5 cellular contexts compared by ENCODE assay signal in the genomic region with DNA sequence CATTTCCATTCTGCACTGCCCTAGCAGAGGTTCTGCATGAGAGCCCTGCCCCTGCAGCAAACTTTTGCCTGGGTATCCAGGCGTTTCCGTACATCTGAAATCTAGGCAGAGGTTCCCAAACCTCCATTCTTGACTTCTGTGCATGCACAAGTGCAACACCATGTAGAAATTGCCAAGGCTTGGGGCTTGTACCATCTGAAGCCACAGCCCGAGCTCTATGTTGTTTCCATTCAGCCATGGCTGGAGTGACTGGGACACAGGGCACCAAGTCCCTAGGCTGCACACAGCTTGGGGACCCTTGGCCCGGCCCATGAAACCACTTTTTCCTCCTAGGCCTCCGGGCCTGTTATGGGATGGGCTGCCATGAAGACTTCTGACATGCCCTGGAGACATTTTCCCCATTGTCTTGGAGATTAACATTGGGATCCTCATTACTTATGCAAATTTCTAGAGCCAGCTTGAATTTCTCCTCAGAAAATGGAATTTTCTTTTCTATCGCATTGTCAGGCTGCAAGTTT. TPM values are rescaled to one million over a fixed set of nuclear protein-coding genes. Genes with fewer than 3 reads are reported as not detected.
A peak's percentile ranks its signal among the peaks of the same experiment; 100 is the strongest.
DNase-seq lines count a peak whose midpoint lies in the region; ATAC-seq, FAIRE-seq and TF ChIP-seq lines count a peak whose summit lies in the region.
"Not testable (repeated sequence)": the region's sequence is repeated elsewhere in the genome, so short reads cannot be mapped to it uniquely, and the experiment has no call there.

No MANE protein-coding gene starts in this region.

- H3K4me1 ChIP-seq in A549; K562 (replicated peaks in 1 of 2; ENCODE audit: control insufficient read depth in 2 of 2, insufficient read depth in 2 of 2, low read length in 2 of 2); esophagus muscularis mucosa: not testable (repeated sequence)
- peaks cover 10% of the 10 kb centered on the region for H3K4me1 ChIP-seq in osteoblast (ENCODE audit: insufficient read depth, low read length)

- H3K36me3 ChIP-seq in K562 (ENCODE audit: control insufficient read depth, insufficient read depth, low read length) = peaks cover 12% of the 10 kb centered on the region; the same call in 1 of the 3 replicates
- H3K36me3 ChIP-seq in esophagus muscularis mucosa; osteoblast (ENCODE audit: insufficient read depth, low read length): not testable (repeated sequence)

- 89% methylated on average over 6 of the region's 6 CpGs for WGBS in A549 (ENCODE audit: missing lambda C conversion rate)
- 72% methylated on average over 6 of the region's 6 CpGs for WGBS in K562 (ENCODE audit: insufficient coverage, low coverage, missing lambda C conversion rate)
- 93% methylated on average over 6 of the region's 6 CpGs for WGBS in esophagus muscularis mucosa

- peaks cover 25% of the 10 kb centered on the region for H3K9me3 Mint-ChIP-seq in activated CD4-positive, alpha-beta T cell treated with anti-CD3 and anti-CD28 coated beads, Interleukin-2, amount 10 ng/mL, durations not matched to agents 24 days and 14 days

- not testable (repeated sequence) for H3K4me1 Mint-ChIP-seq in activated CD4-positive, alpha-beta T cell treated with anti-CD3 and anti-CD28 coated beads, Interleukin-2, amount 10 ng/mL, durations not matched to agents 24 days and 14 days

- not testable (repeated sequence) for H4K20me1 ChIP-seq in K562 (replicated peaks; ENCODE audit: control insufficient read depth, insufficient read depth, low read length); osteoblast (ENCODE audit: insufficient read depth, low read length)

- TF ChIP-seq CTCF in A549 (IDR thresholded peaks at IDR 0.05); K562 (IDR thresholded peaks at IDR 0.05 in 2 of 3, conservative IDR thresholded peaks at IDR 0.05 in 1 of 3; ENCODE audit: insufficient read depth in 2 of 3, low read depth in 1 of 3, low read length in 3 of 3); esophagus muscularis mucosa (IDR thresholded peaks at IDR 0.05); osteoblast (IDR thresholded peaks at IDR 0.05; ENCODE audit: extremely low read depth, low read depth, low read length): not testable (repeated sequence)

- POLR2A ChIA-PET in A549 (lab: Yijun Ruan, JAX) = not testable (repeated sequence)
- POLR2A ChIA-PET in K562 (lab: Yijun Ruan, JAX) = interaction anchor here (0.6 kb wide), 1 partner anchor 27 kb away, joined by 3 read pairs; no protein-coding TSS in a partner anchor

- CTCF ChIA-PET in A549 (lab: Yijun Ruan, JAX); K562 (lab: Yijun Ruan, JAX; ENCODE audit: low intra/inter-chr PET ratio): not testable (repeated sequence)

- not testable (repeated sequence) for TF ChIP-seq POLR2A in A549 (IDR thresholded peaks at IDR 0.05; ENCODE audit: low read length); K562 (conservative IDR thresholded peaks at IDR 0.05); esophagus muscularis mucosa (IDR thresholded peaks at IDR 0.05; ENCODE audit: low read depth)

- in situ Hi-C loops in K562 (cut with MboI) = not testable (repeated sequence)

- H3K4me2 ChIP-seq in A549; K562 (ENCODE audit: insufficient read depth, low read length); osteoblast (ENCODE audit: insufficient read depth, low read length): not testable (repeated sequence)

- H3K27me3 Mint-ChIP-seq in activated CD4-positive, alpha-beta T cell treated with anti-CD3 and anti-CD28 coated beads, Interleukin-2, amount 10 ng/mL, durations not matched to agents 24 days and 14 days = not testable (repeated sequence)

- not testable (repeated sequence) for H2AFZ ChIP-seq in K562 (ENCODE audit: low read depth, low read length); osteoblast (ENCODE audit: low read length)

- not testable (repeated sequence) for H3K27me3 ChIP-seq in K562 (ENCODE audit: control insufficient read depth in 2 of 2, insufficient read depth in 2 of 2, low read length in 2 of 2); esophagus muscularis mucosa; osteoblast (ENCODE audit: insufficient read depth, low read length)

- FAIRE-seq in A549 (lab: Jason Lieb, UNC); K562 (lab: Jason Lieb, UNC): not testable (repeated sequence)

- not testable (repeated sequence) for H3K9me3 ChIP-seq in A549; K562 (replicated peaks; ENCODE audit: control insufficient read depth, insufficient read depth, low read depth, low read length); osteoblast (ENCODE audit: low read depth, low read length)
- peaks cover 0 to 22% (median 9%) of the 10 kb centered on the region in 4 donors for H3K9me3 ChIP-seq in esophagus muscularis mucosa

- H3K79me2 ChIP-seq in K562 (ENCODE audit: control insufficient read depth, insufficient read depth, low read length); osteoblast (ENCODE audit: insufficient read depth, low read length): not testable (repeated sequence)

- ATAC-seq in A549, K562: not testable (repeated sequence)

- not testable (repeated sequence) for TF ChIP-seq RAD21 in A549 (conservative IDR thresholded peaks at IDR 0.05 in 1 of 2, IDR thresholded peaks at IDR 0.05 in 1 of 2); K562 (CRISPR knock-in tag; conservative IDR thresholded peaks at IDR 0.05 in 1 of 2, IDR thresholded peaks at IDR 0.05 in 1 of 2)

- BruUV-seq in K562 (replicated peaks; lab: Mats Ljungman, UMichigan) = not testable (repeated sequence)

- not testable (repeated sequence) for H3K4me3 Mint-ChIP-seq in activated CD4-positive, alpha-beta T cell treated with anti-CD3 and anti-CD28 coated beads, Interleukin-2, amount 10 ng/mL, durations not matched to agents 24 days and 14 days

- H3K27ac Mint-ChIP-seq in activated CD4-positive, alpha-beta T cell treated with anti-CD3 and anti-CD28 coated beads, Interleukin-2, amount 10 ng/mL, durations not matched to agents 24 days and 14 days = not testable (repeated sequence)

- H3K9ac ChIP-seq in K562 (ENCODE audit: insufficient read depth in 1 of 2, low read depth in 2 of 2, low read length in 2 of 2) = not testable (repeated sequence)

- H3K4me3 ChIP-seq in A549; K562; esophagus muscularis mucosa; osteoblast (ENCODE audit: insufficient read depth, low read length): not testable (repeated sequence)

- peaks cover 22% of the 10 kb centered on the region for H3K36me3 Mint-ChIP-seq in activated CD4-positive, alpha-beta T cell treated with anti-CD3 and anti-CD28 coated beads, Interleukin-2, amount 10 ng/mL, durations not matched to agents 24 days and 14 days (ENCODE audit: low read depth)

- intact Hi-C loops in activated CD4-positive, alpha-beta T cell treated with anti-CD3 and anti-CD28 coated beads, Interleukin-2, amount 10 ng/mL, durations not matched to agents 24 days and 14 days (cut with micrococcal nuclease) = loop anchor here (10.0 kb wide), 1 partner anchor 345 kb away; no protein-coding TSS in a partner anchor
- intact Hi-C loops in K562 (cut with micrococcal nuclease); esophagus muscularis mucosa (cut with DNase I): not testable (repeated sequence)

- not testable (repeated sequence) for DNase-seq in A549 (ENCODE audit: low read depth in 1 of 2, low spot score in 1 of 2); K562 (ENCODE audit: extremely low read depth in 1 of 4, low spot score in 3 of 4)
- peak; percentile 55 for DNase-seq in activated CD4-positive, alpha-beta T cell treated with anti-CD3 and anti-CD28 coated beads, Interleukin-2, amount 10 ng/mL, durations not matched to agents 24 days and 14 days
- DNase-seq in esophagus muscularis mucosa (ENCODE audit: extremely low spot score) (peak; percentile 39), osteoblast (ENCODE audit: insufficient read length, low spot score, missing footprints) (peak; percentile 56)

- H3K27ac ChIP-seq in A549; K562 (ENCODE audit: extremely low read depth, low read depth, low read length); esophagus muscularis mucosa (replicated peaks in 1 of 4); osteoblast (ENCODE audit: low read depth, low read length): not testable (repeated sequence)

- TF ChIP-seq EP300 in A549 (IDR thresholded peaks at IDR 0.05); K562 (IDR thresholded peaks at IDR 0.05; ENCODE audit: low read length); esophagus muscularis mucosa (IDR thresholded peaks at IDR 0.05): not testable (repeated sequence)

- not testable (repeated sequence) for H3K9me1 ChIP-seq in K562 (ENCODE audit: control insufficient read depth, insufficient read depth, low read length)

RNA-seq across cellular contexts. Expression of a gene that starts 37.1 kb away (rescaled TPM):
- polyA plus RNA-seq in A549 (2011; rRNA removed) (4.2 and 5.4 TPM in 2 replicates), A549 (2017; fragmentation: RNase III; extraction: RNeasy Plus Mini Kit Qiagen cat#74134 plus additional on column Dnase treatment) (6.1 to 7.8 TPM (median 6.7 TPM) in 3 replicates), K562 (2011; rRNA removed) (0.25 and 0.35 TPM in 2 replicates), K562 (2014; fragmentation: Illumina TruSeq; extraction: Trizol) (0.19 and 0.24 TPM in 2 replicates), K562 (2014; fragmentation: Nextera tagmentation; extraction: Ambion mirVana) (under 1 TPM; 0.01 to 0.03 TPM), K562 (2014; rRNA removed) (0.20 and 0.40 TPM in 2 replicates)
- 5.5 and 8.1 TPM in 2 replicates for polyA plus RNA-seq in A549 (2012; cell fraction: cytosol; rRNA removed)
- polyA plus RNA-seq in A549 (2012; cell fraction: nucleus; rRNA removed) = 10.1 and 10.2 TPM in 2 replicates
- polyA minus RNA-seq in A549 (2011; rRNA and poly(A)+ RNA removed) = 4.3 and 4.7 TPM in 2 replicates
- 32.4 and 35.5 TPM in 2 replicates for total RNA-seq in activated CD4-positive, alpha-beta T cell treated with anti-CD3 and anti-CD28 coated beads, Interleukin-2, amount 10 ng/mL, durations not matched to agents 24 days and 14 days
- 0.76 and 1.1 TPM in 2 replicates for total RNA-seq in K562 (2011; cell fraction: chromatin; rRNA removed; ENCODE audit: low replicate concordance)
- total RNA-seq in K562 (2011; cell fraction: nucleolus; rRNA removed) = 0.79 and 0.83 TPM in 2 replicates
- 0.69 and 0.88 TPM in 2 replicates for total RNA-seq in K562 (2011; cell fraction: nucleoplasm; rRNA removed)
- total RNA-seq in K562 (2014; rRNA removed) (0.32 and 0.37 TPM in 2 replicates), K562 (2014; rRNA removed; fragmentation: Illumina TruSeq; extraction: Trizol) (0.11 and 0.16 TPM in 2 replicates), K562 (2015; rRNA removed; fragmentation: Illumina TruSeq; extraction: Trizol) (0.07 and 0.11 TPM in 2 replicates), K562 (2021) (0.34 and 0.40 TPM in 2 replicates), esophagus muscularis mucosa (10 to 100 TPM; 10.8 to 24.2 (median 16.7) TPM), osteoblast (4.3 and 5.0 TPM in 2 replicates)
- 0.44 and 0.69 TPM in 2 replicates for polyA plus RNA-seq in K562 (2011; cell fraction: cytosol; rRNA removed)
- polyA plus RNA-seq in K562 (2011; cell fraction: nucleus; rRNA removed) = 0.43 and 0.48 TPM in 2 replicates
- polyA plus RNA-seq in K562 (2012) = 0.21 and 0.26 TPM in 2 replicates
- polyA minus RNA-seq in K562 (2011; rRNA and poly(A)+ RNA removed) = 0.63 and 1.0 TPM in 2 replicates
- 0.38 and 0.91 TPM in 2 replicates for polyA minus RNA-seq in K562 (2011; cell fraction: cytosol; rRNA and poly(A)+ RNA removed)
- polyA minus RNA-seq in K562 (2011; cell fraction: nucleus; rRNA and poly(A)+ RNA removed) = 0.13 and 0.78 TPM in 2 replicates
